ENCODE assay signal across 9 cellular contexts in genomic region chr18:46623541-46623940, GRCh38. TPM values are rescaled to one million over a fixed set of nuclear protein-coding genes. Genes with fewer than 3 reads are reported as not detected.
DNase-seq lines count a peak whose midpoint lies in the region; ATAC-seq and TF ChIP-seq lines count a peak whose summit lies in the region.
"Had no signal": no experiment of that assay in that cellular context is flagged by ENCODE, and none has a peak within 500 bp of the region (broad histone marks: within the 10 kb centered on the region; RNA-seq: fewer than 3 reads in every experiment).

No MANE protein-coding gene starts in this region.

- intact Hi-C loops in lower lobe of right lung (cut with DNase I): no loop called here

- H3K27ac ChIP-seq in lower lobe of right lung (peak overlapping the region; percentile 18), upper lobe of left lung (no peak overlapping the region)
- H3K27ac ChIP-seq: stomach had no signal

- H3K9me3 Mint-ChIP-seq in activated naive CD4-positive, alpha-beta T cell treated with anti-CD3 and anti-CD28 coated beads, Interleukin-2, amount 10 ng/mL, durations not matched to agents 7 days and 5 days: no peaks in the 10 kb centered on the region

- 28 to 51% methylated on average over 6 to 7 of the region's 10 CpGs for WGBS in upper lobe of left lung, 2 donors

- peak; percentile 8 for DNase-seq in activated effector memory CD4-positive, alpha-beta T cell treated with Interleukin-2 at 50 U/mL for 16 hours
- no peak for DNase-seq in activated effector memory CD4-positive, alpha-beta T cell treated with anti-CD3 and anti-CD28 coated beads, Interleukin-2, amount 50 U/mL, for 16 hours
- peak; percentile 71 for DNase-seq in activated naive CD4-positive, alpha-beta T cell treated with anti-CD3 and anti-CD28 coated beads, Interleukin-2, amount 10 ng/mL, durations not matched to agents 7 days and 5 days
- DNase-seq in lower lobe of right lung (no peak), upper lobe of left lung (peak in 1 of 2 donors; percentile 57), NCI-H1930 (lab: John Stamatoyannopoulos, UW) (no peak), MG63 (no peak), NAMALWA (ENCODE audit: low spot score) (no peak)
- DNase-seq: stomach had no signal

- no peak overlapping the region for H3K4me3 ChIP-seq in lower lobe of right lung
- H3K4me3 ChIP-seq in upper lobe of left lung: no peak overlapping the region
- H3K4me3 ChIP-seq in MG63: no peak overlapping the region

- no peaks in the 10 kb centered on the region for H3K9me3 ChIP-seq in lower lobe of right lung
- H3K9me3 ChIP-seq in upper lobe of left lung: no peaks in the 10 kb centered on the region
- no peaks in the 10 kb centered on the region for H3K9me3 ChIP-seq in MG63
- H3K9me3 ChIP-seq: stomach had no signal

- TF ChIP-seq CTCF in lower lobe of right lung (IDR thresholded peaks at IDR 0.05): no peak
- no peak for TF ChIP-seq CTCF in upper lobe of left lung (IDR thresholded peaks at IDR 0.05)

- peak; percentile 31 to 40 for ATAC-seq in lower lobe of right lung
- peak; percentile 8 to 40 for ATAC-seq in upper lobe of left lung (ENCODE audit: low FRiP score in 2 of 2)

- H3K4me1 ChIP-seq in lower lobe of right lung (peaks cover 7% of the 10 kb centered on the region), upper lobe of left lung (peaks cover 7 to 19% (median 12%) of the 10 kb centered on the region in 4 donors)

- H3K36me3 ChIP-seq in lower lobe of right lung: no peaks in the 10 kb centered on the region
- H3K36me3 ChIP-seq in upper lobe of left lung: no peaks in the 10 kb centered on the region
- H3K36me3 ChIP-seq in MG63: no peaks in the 10 kb centered on the region
- H3K36me3 ChIP-seq: stomach had no signal

- peaks cover 43% of the 10 kb centered on the region for H3K4me1 Mint-ChIP-seq in activated naive CD4-positive, alpha-beta T cell treated with anti-CD3 and anti-CD28 coated beads, Interleukin-2, amount 10 ng/mL, durations not matched to agents 7 days and 5 days

- peak overlapping the region; percentile 88 for H3K27ac Mint-ChIP-seq in activated naive CD4-positive, alpha-beta T cell treated with anti-CD3 and anti-CD28 coated beads, Interleukin-2, amount 10 ng/mL, durations not matched to agents 7 days and 5 days

- no peak for TF ChIP-seq POLR2A in upper lobe of left lung (IDR thresholded peaks at IDR 0.05)

- no peaks in the 10 kb centered on the region for H3K36me3 Mint-ChIP-seq in activated naive CD4-positive, alpha-beta T cell treated with anti-CD3 and anti-CD28 coated beads, Interleukin-2, amount 10 ng/mL, durations not matched to agents 7 days and 5 days

- CTCF ChIA-PET in activated naive CD4-positive, alpha-beta T cell treated with anti-CD3 and anti-CD28 coated beads, Interleukin-2, amount 10 ng/mL, durations not matched to agents 7 days and 5 days (lab: Charles Lee): interaction anchor here (0.9 to 2.6 kb wide), 11 partner anchors 19 to 478 kb away, joined by 3 to 14 read pairs (median 6); a partner anchor contains a TSS

- peak overlapping the region; percentile 4 for H3K4me3 Mint-ChIP-seq in activated naive CD4-positive, alpha-beta T cell treated with anti-CD3 and anti-CD28 coated beads, Interleukin-2, amount 10 ng/mL, durations not matched to agents 7 days and 5 days

- peaks cover 27% of the 10 kb centered on the region for H3K27me3 Mint-ChIP-seq in activated naive CD4-positive, alpha-beta T cell treated with anti-CD3 and anti-CD28 coated beads, Interleukin-2, amount 10 ng/mL, durations not matched to agents 7 days and 5 days

- peak in 1 of 4 donors; percentile 17 for TF ChIP-seq EP300 in upper lobe of left lung (IDR thresholded peaks at IDR 0.05)

- peaks cover 4% of the 10 kb centered on the region for H3K27me3 ChIP-seq in lower lobe of right lung (ENCODE audit: low read depth)
- H3K27me3 ChIP-seq in upper lobe of left lung: no peaks in the 10 kb centered on the region
- H3K27me3 ChIP-seq in MG63: no peaks in the 10 kb centered on the region

RNA-seq across cellular contexts. Expression of gene LOXHD1, which starts 33.5 kb away (rescaled TPM):
- total RNA-seq in lower lobe of right lung (2.9 TPM), upper lobe of left lung (1 to 10 TPM in 3 of 6 donors, under 1 TPM in 3; 0.30 to 7.3 (median 1.00) TPM)
- total RNA-seq in MG63 (2014; rRNA removed; shearing (Covaris generic); ENCODE audit: low replicate concordance): not detected in 2 replicates

Comparison
In these comparisons a context has a peak if more than half of its experiments do, and no peak if none do; other contexts are left out.
1. DNase-seq: peak in activated effector memory CD4-positive, alpha-beta T cell treated with Interleukin-2 at 50 U/mL for 16 hours (single experiment) and activated naive CD4-positive, alpha-beta T cell treated with anti-CD3 and anti-CD28 coated beads, Interleukin-2, amount 10 ng/mL, durations not matched to agents 7 days and 5 days (single experiment); none in activated effector memory CD4-positive, alpha-beta T cell treated with anti-CD3 and anti-CD28 coated beads, Interleukin-2, amount 50 U/mL, for 16 hours (single experiment), lower lobe of right lung (single experiment), NCI-H1930 (0 of 2), MG63 (single experiment) and NAMALWA (single experiment).